22 cellular contexts compared by ENCODE assay signal in genomic region chr9:1098551-1098950, GRCh38. TPM values are rescaled to one million over a fixed set of nuclear protein-coding genes. Genes with fewer than 3 reads are reported as not detected.
DNase-seq lines count a peak whose midpoint lies in the region; ATAC-seq and TF ChIP-seq lines count a peak whose summit lies in the region.
"Had no signal": no experiment of that assay in that cellular context is flagged by ENCODE, and none has a peak within 500 bp of the region (broad histone marks: within the 10 kb centered on the region; RNA-seq: fewer than 3 reads in every experiment).

No MANE protein-coding gene starts in this region.

- H4K20me1 ChIP-seq in PC-3 (ENCODE audit: low read length): no peaks in the 10 kb centered on the region

- ATAC-seq in PC-3 (no peak), GM19397 (IDR thresholded peaks at IDR 0.05; ENCODE audit: unreplicated experiment) (no peak), T-helper 17 cell (no peak), GM18858 (IDR thresholded peaks at IDR 0.05; ENCODE audit: unreplicated experiment) (no peak)
- ATAC-seq: GM23338, HepG2 had no signal

- H3K27me3 Mint-ChIP-seq in T-helper 17 cell: peaks cover 42% of the 10 kb centered on the region
- H3K27me3 Mint-ChIP-seq: CD4-positive, CD25-positive, alpha-beta regulatory T cell had no signal

- TF ChIP-seq CTCF in PC-3 (conservative IDR thresholded peaks at IDR 0.05; ENCODE audit: low read depth, low read length) (no peak), epithelial cell of esophagus (IDR thresholded peaks at IDR 0.05; ENCODE audit: insufficient read depth, low read depth, low read length, missing control alignments) (no peak)

- intact Hi-C loops in PC-3 (cut with micrococcal nuclease): no loop called here

- H3K4me1 ChIP-seq in PC-3 (ENCODE audit: insufficient read depth, low read length): peaks cover 22% of the 10 kb centered on the region
- H3K4me1 ChIP-seq: BE2C had no signal

- no peaks in the 10 kb centered on the region for H3K27me3 ChIP-seq in PC-3 (ENCODE audit: low read length)
- H3K27me3 ChIP-seq: BE2C had no signal

- POLR2A ChIA-PET in PC-3 (lab: Charles Lee; ENCODE audit: unreplicated experiment): no interaction called here

- no peak overlapping the region for H3K27ac ChIP-seq in PC-3 (ENCODE audit: low read length)

- H3K4me3 ChIP-seq in PC-3 (ENCODE audit: low read length) (no peak overlapping the region), epithelial cell of esophagus (ENCODE audit: low read length) (no peak overlapping the region)
- H3K4me3 ChIP-seq: GM23338 had no signal

- no peaks in the 10 kb centered on the region for H3K79me2 ChIP-seq in PC-3 (ENCODE audit: low read length)

- no peaks in the 10 kb centered on the region for H3K9me2 ChIP-seq in PC-3 (replicated peaks; ENCODE audit: low read length)

- H3K9ac ChIP-seq in PC-3 (ENCODE audit: low read length): no peak overlapping the region

- H3K4me1 Mint-ChIP-seq in T-helper 17 cell: peaks cover 7% of the 10 kb centered on the region
- H3K4me1 Mint-ChIP-seq: CD4-positive, CD25-positive, alpha-beta regulatory T cell had no signal

- CTCF ChIA-PET in PC-3 (lab: Charles Lee): no interaction called here

- no peaks in the 10 kb centered on the region for H3F3A ChIP-seq in PC-3 (ENCODE audit: low read length, unreplicated experiment)

- no peak overlapping the region for H3K4me3 Mint-ChIP-seq in T-helper 17 cell
- H3K4me3 Mint-ChIP-seq: CD4-positive, CD25-positive, alpha-beta regulatory T cell; GM23338; HFFc6; IgD-negative memory B cell had no signal

- no peaks in the 10 kb centered on the region for H3K36me3 ChIP-seq in PC-3 (ENCODE audit: low read depth, low read length)
- H3K36me3 ChIP-seq: BE2C had no signal

- H3K9me3 ChIP-seq in PC-3 (ENCODE audit: low read length): no peaks in the 10 kb centered on the region
- no peaks in the 10 kb centered on the region for H3K9me3 ChIP-seq in T-helper 17 cell (ENCODE audit: control insufficient read depth, low read length, poor library complexity, severe bottlenecking)
- H3K9me3 ChIP-seq: BE2C had no signal

- H3K36me3 Mint-ChIP-seq in T-helper 17 cell (ENCODE audit: low read depth): no peaks in the 10 kb centered on the region
- H3K36me3 Mint-ChIP-seq: CD4-positive, CD25-positive, alpha-beta regulatory T cell; CD8-positive, alpha-beta memory T cell had no signal

- no peak overlapping the region for H3K27ac Mint-ChIP-seq in T-helper 17 cell
- H3K27ac Mint-ChIP-seq: CD4-positive, CD25-positive, alpha-beta regulatory T cell; CD8-positive, alpha-beta memory T cell; GM23338; HFFc6; IgD-negative memory B cell had no signal

- H3K4me2 ChIP-seq in PC-3 (ENCODE audit: low read length): no peak overlapping the region
- H3K4me2 ChIP-seq: GM23338 had no signal

- BruUV-seq in PC-3 (replicated peaks; lab: Mats Ljungman, UMichigan): no TSS peak

- no peak overlapping the region for H2AFZ ChIP-seq in PC-3 (ENCODE audit: low read length)
- H2AFZ ChIP-seq: GM23338 had no signal

- peak; percentile 0 for DNase-seq in GM04504 (ENCODE audit: low read depth)
- DNase-seq in PC-3: peak; percentile 13
- DNase-seq in epithelial cell of esophagus (ENCODE audit: low read depth): peak; percentile 77
- no peak for DNase-seq in T-helper 17 cell
- DNase-seq: BE2C; C1 segment of cervical spinal cord; CD4-positive, CD25-positive, alpha-beta regulatory T cell; CD8-positive, alpha-beta memory T cell; COR-L47; DMS 273 treated with DMSO at 0.1 percent for 48 hours; DMS53; DND-41; EL; HCEC 1CT; HFFc6 had no signal

RNA-seq across cellular contexts. Expression of gene DMRT2, which starts 48.4 kb away (rescaled TPM):
- not detected in 2 replicates for total RNA-seq in PC-3 (2014; rRNA removed)
- total RNA-seq in T-helper 17 cell: not detected
- total RNA-seq: A172; CD4-positive, CD25-positive, alpha-beta regulatory T cell; CD8-positive, alpha-beta memory T cell; G401; GM23338; HepG2; HFFc6 had no signal

Comparison
In these comparisons a context has a peak if more than half of its experiments do, and no peak if none do; other contexts are left out.
1. DNase-seq: peak in GM04504 (single experiment), PC-3 (single experiment) and epithelial cell of esophagus (single experiment); none in T-helper 17 cell (0 of 3).